In genomic region chr2:97745474-97746172, GRCh38 we compare ENCODE assay signal across 10 cellular contexts. TPM values are rescaled to one million over a fixed set of nuclear protein-coding genes. Genes with fewer than 3 reads are reported as not detected.
DNase-seq lines count a peak whose midpoint lies in the region; ATAC-seq and TF ChIP-seq lines count a peak whose summit lies in the region.
"Had no signal": no experiment of that assay in that cellular context is flagged by ENCODE, and none has a peak within 500 bp of the region (broad histone marks: within the 10 kb centered on the region; RNA-seq: fewer than 3 reads in every experiment).

No MANE protein-coding gene starts in this region.

- POLR2A ChIA-PET in A673 (lab: Charles Lee; ENCODE audit: low non-redundant PET) = no interaction called here

- H3K9me3 Mint-ChIP-seq in activated T-helper 17 cell treated with anti-CD3 and anti-CD28 coated beads, Interleukin-2, amount 50 U/mL, for 72 hours = no peaks in the 10 kb centered on the region

- no peaks in the 10 kb centered on the region for H3K27me3 Mint-ChIP-seq in activated T-helper 17 cell treated with anti-CD3 and anti-CD28 coated beads, Interleukin-2, amount 50 U/mL, for 72 hours

- ATAC-seq in HG03432 (IDR thresholded peaks at IDR 0.05; ENCODE audit: unreplicated experiment) (peak; percentile 66), GM19395 (IDR thresholded peaks at IDR 0.05; ENCODE audit: unreplicated experiment) (no peak), GM18517 (IDR thresholded peaks at IDR 0.05; ENCODE audit: unreplicated experiment) (no peak), GM19397 (IDR thresholded peaks at IDR 0.05; ENCODE audit: unreplicated experiment) (no peak)
- ATAC-seq in activated T-helper 17 cell treated with anti-CD3 and anti-CD28 coated beads, Interleukin-2, amount 50 U/mL, for 72 hours (replicated peaks) = peak; percentile 83

- H3K27ac ChIP-seq in spleen (peak overlapping the region in 2 of 8 donors; percentile 30 to 50), A673 (ENCODE audit: low read depth, low read length, poor library complexity, severe bottlenecking) (no peak overlapping the region)

- H3K4me1 ChIP-seq in spleen = peaks cover 0 to 73% (median 29%) of the 10 kb centered on the region in 6 donors
- H3K4me1 ChIP-seq in A673 (ENCODE audit: insufficient read depth, low read length, poor library complexity, severe bottlenecking) = no peaks in the 10 kb centered on the region

- H3K27me3 ChIP-seq in spleen (replicated peaks in 1 of 7) (no peaks in the 10 kb centered on the region), A673 (replicated peaks; ENCODE audit: insufficient read depth, low read depth, low read length, poor library complexity) (no peaks in the 10 kb centered on the region)

- peak overlapping the region; percentile 8 for H3K27ac Mint-ChIP-seq in activated T-helper 17 cell treated with anti-CD3 and anti-CD28 coated beads, Interleukin-2, amount 50 U/mL, for 72 hours

- H3K4me1 Mint-ChIP-seq in activated T-helper 17 cell treated with anti-CD3 and anti-CD28 coated beads, Interleukin-2, amount 50 U/mL, for 72 hours = peaks cover 48% of the 10 kb centered on the region

- H3K36me3 Mint-ChIP-seq in activated T-helper 17 cell treated with anti-CD3 and anti-CD28 coated beads, Interleukin-2, amount 50 U/mL, for 72 hours (ENCODE audit: low read depth) = peaks cover 30% of the 10 kb centered on the region

- WGBS in spleen, 5 donors = 45 to 62% (median 57%) methylated on average over 10 of the region's 10 CpGs

- no TSS peak for BruUV-seq in A673 (replicated peaks; lab: Mats Ljungman, UMichigan)

- peaks cover 0 to 24% (median 0%) of the 10 kb centered on the region in 6 donors for H3K36me3 ChIP-seq in spleen
- H3K36me3 ChIP-seq in A673 (ENCODE audit: insufficient read depth, low read length, poor library complexity, severe bottlenecking) = no peaks in the 10 kb centered on the region

- H3K4me3 ChIP-seq in spleen (no peak overlapping the region), A673 (ENCODE audit: low read depth, low read length, poor library complexity, severe bottlenecking) (no peak overlapping the region)

- intact Hi-C loops in spleen (cut with DNase I; ENCODE audit: low total_unique reads) (no loop called here), A673 (cut with micrococcal nuclease; ENCODE audit: unreplicated experiment) (no loop called here)

- TF ChIP-seq CTCF in GM10266 (IDR thresholded peaks at IDR 0.05; ENCODE audit: control insufficient read depth, insufficient read depth, low read depth, missing control alignments) (no peak), spleen (IDR thresholded peaks at IDR 0.05 in 8 of 11, conservative IDR thresholded peaks at IDR 0.05 in 3 of 11) (no peak), A673 (conservative IDR thresholded peaks at IDR 0.05; ENCODE audit: low read depth, low read length) (no peak)

- CTCF ChIA-PET in A673 (lab: Charles Lee) = no interaction called here

- H3K4me3 Mint-ChIP-seq in activated T-helper 17 cell treated with anti-CD3 and anti-CD28 coated beads, Interleukin-2, amount 50 U/mL, for 72 hours = peak overlapping the region; percentile 33

- no peaks in the 10 kb centered on the region for H3K9me3 ChIP-seq in spleen
- H3K9me3 ChIP-seq in A673 (ENCODE audit: low read depth, low read length, poor library complexity, severe bottlenecking) = no peaks in the 10 kb centered on the region

- peak; percentile 50 for DNase-seq in GM10266 (ENCODE audit: extremely low spot score)
- DNase-seq in spleen = peak; percentile 77
- DNase-seq in A673 (ENCODE audit: low spot score) = no peak
- DNase-seq: kidney, NCI-H1092 had no signal

- no peak for TF ChIP-seq POLR2A in spleen (IDR thresholded peaks at IDR 0.05)

RNA-seq across cellular contexts. Expression of gene ZAP70, which starts 32.2 kb away (rescaled TPM):
- 100 to 1,000 TPM; 176 to 233 TPM for total RNA-seq in activated T-helper 17 cell treated with anti-CD3 and anti-CD28 coated beads, Interleukin-2, amount 50 U/mL, for 72 hours
- total RNA-seq in spleen = 10 to 100 TPM; 49.9 to 96.1 (median 81.3) TPM
- 10 to 100 TPM; 35.2 to 50.4 (median 49.2) TPM for polyA plus RNA-seq in spleen
- total RNA-seq in A673 (2021) = not detected in 2 replicates

Comparison
In these comparisons a context has a peak if more than half of its experiments do, and no peak if none do; other contexts are left out.
1. ATAC-seq: peak in HG03432 (single experiment) and activated T-helper 17 cell treated with anti-CD3 and anti-CD28 coated beads, Interleukin-2, amount 50 U/mL, for 72 hours (single experiment); none in GM19395 (single experiment), GM18517 (single experiment) and GM19397 (single experiment).
2. RNA of gene ZAP70, which starts 32.2 kb away (total RNA-seq): 176 to 233 TPM in activated T-helper 17 cell treated with anti-CD3 and anti-CD28 coated beads, Interleukin-2, amount 50 U/mL, for 72 hours and 49.9 to 96.1 TPM in spleen; not detected in A673; every median in the first group is over 10 times any median in the second.